7 cellular contexts compared by ENCODE assay signal in the genomic region with DNA sequence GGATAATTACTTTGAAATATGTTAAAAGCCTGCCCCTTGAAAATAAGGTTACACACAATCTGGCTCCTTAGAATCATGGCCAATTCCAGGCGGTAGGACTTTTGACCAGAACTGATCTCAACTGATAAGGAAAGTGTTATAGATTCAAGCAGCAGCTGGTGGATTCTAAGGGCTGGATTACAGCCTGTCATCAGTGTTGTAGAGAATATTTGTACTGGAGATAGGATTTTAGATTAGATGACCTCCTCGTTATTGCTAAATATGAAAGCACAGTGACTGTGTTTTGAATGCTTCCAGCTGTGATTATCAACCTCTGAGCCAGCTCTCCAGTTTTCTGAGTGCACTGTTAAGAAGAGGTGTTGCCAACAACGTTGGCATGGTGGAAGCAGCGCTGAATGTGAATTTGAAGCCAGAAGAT.
DNase-seq lines count a peak whose midpoint lies in the region; ATAC-seq lines count a peak whose summit lies in the region.
"Not testable (repeated sequence)": the region's sequence is repeated elsewhere in the genome, so short reads cannot be mapped to it uniquely, and the experiment has no call there.

No MANE protein-coding gene starts in this region.

- DNase-seq in GM04504 (ENCODE audit: low read depth) = peak; percentile 24
- peak; percentile 34 for DNase-seq in NCI-H1105 (lab: John Stamatoyannopoulos, UW)
- peak; percentile 62 to 83 for DNase-seq in NCI-H524 (lab: John Stamatoyannopoulos, UW)
- DNase-seq in amniotic epithelial cell (ENCODE audit: low read depth) = peak; percentile 13
- not testable (repeated sequence) for DNase-seq in Right ventricle myocardium inferior (ENCODE audit: missing footprints); left lobe of liver (ENCODE audit: low spot score); sciatic nerve (ENCODE audit: low spot score)

- ATAC-seq in Right ventricle myocardium inferior (peak; percentile 49), left lobe of liver (peak; percentile 30), sciatic nerve (peak; percentile 55)

- intact Hi-C loops in Right ventricle myocardium inferior (cut with DNase I); sciatic nerve (cut with DNase I): not testable (repeated sequence)
